ENCODE assay signal across 11 cellular contexts in genomic region chr15:68526269-68526668, GRCh38. TPM values are rescaled to one million over a fixed set of nuclear protein-coding genes. Genes with fewer than 3 reads are reported as not detected.
DNase-seq lines count a peak whose midpoint lies in the region; ATAC-seq and TF ChIP-seq lines count a peak whose summit lies in the region.
"Had no signal": no experiment of that assay in that cellular context is flagged by ENCODE, and none has a peak within 500 bp of the region (broad histone marks: within the 10 kb centered on the region; RNA-seq: fewer than 3 reads in every experiment).

No MANE protein-coding gene starts in this region.

- no peak overlapping the region for H3K27ac ChIP-seq in testis
- H3K27ac ChIP-seq: KMS-11 had no signal

- H3K36me3 Mint-ChIP-seq in activated T-cell treated with anti-CD3 and anti-CD28 coated beads, Interleukin-2, amount 50 U/mL, for 72 hours (ENCODE audit: insufficient read depth in 2 of 2), result peaks cover 0 to 4% of the 10 kb centered on the region in 2 donors

- no peak overlapping the region for H3K4me3 ChIP-seq in testis

- intact Hi-C loops in testis (cut with DNase I; ENCODE audit: low total_unique reads), result no loop called here

- H3K4me1 ChIP-seq in testis, result no peaks in the 10 kb centered on the region

- no peaks in the 10 kb centered on the region for H3K36me3 ChIP-seq in testis (ENCODE audit: low read depth, missing control alignments)

- peak; percentile 71 to 77 for ATAC-seq in activated T-cell treated with anti-CD3 and anti-CD28 coated beads, Interleukin-2, amount 50 U/mL, for 72 hours (replicated peaks in 1 of 2)
- peak; percentile 69 for ATAC-seq in HG03103 (IDR thresholded peaks at IDR 0.05; ENCODE audit: low read depth, unreplicated experiment)

- H3K4me1 Mint-ChIP-seq in activated T-cell treated with anti-CD3 and anti-CD28 coated beads, Interleukin-2, amount 50 U/mL, for 72 hours (ENCODE audit: low read depth), result peaks cover 26% of the 10 kb centered on the region

- H3K4me3 Mint-ChIP-seq in activated T-cell treated with anti-CD3 and anti-CD28 coated beads, Interleukin-2, amount 50 U/mL, for 72 hours, result no peak overlapping the region
- H3K4me3 Mint-ChIP-seq: natural killer cell treated with Interleukin-12 subunit alpha and Interleukin-12 subunit beta and Interleukin-15 and Interleukin-18, amount 100 ng/mL, for 72 hours had no signal

- peaks cover 44% of the 10 kb centered on the region for H3K27me3 Mint-ChIP-seq in activated T-cell treated with anti-CD3 and anti-CD28 coated beads, Interleukin-2, amount 50 U/mL, for 72 hours (ENCODE audit: low read depth)

- H3K9me3 Mint-ChIP-seq in activated T-cell treated with anti-CD3 and anti-CD28 coated beads, Interleukin-2, amount 50 U/mL, for 72 hours, result peaks cover 4 to 7% of the 10 kb centered on the region in 2 donors
- H3K9me3 Mint-ChIP-seq: natural killer cell treated with Interleukin-12 subunit alpha and Interleukin-12 subunit beta and Interleukin-15 and Interleukin-18, amount 100 ng/mL, for 72 hours had no signal

- H3K9me3 ChIP-seq in testis, result no peaks in the 10 kb centered on the region

- TF ChIP-seq CTCF in testis (IDR thresholded peaks at IDR 0.05), result no peak

- TF ChIP-seq POLR2A in testis (IDR thresholded peaks at IDR 0.05), result no peak

- no peak for DNase-seq in activated T-cell treated with anti-CD3 and anti-CD28 coated beads, Interleukin-2, amount 50 U/mL, for 72 hours
- DNase-seq in activated T-cell treated with anti-CD3 and anti-CD28 coated beads for 4 hours, result no peak
- peak; percentile 64 for DNase-seq in amniotic epithelial cell (ENCODE audit: low read depth)
- peak; percentile 70 for DNase-seq in stromal cell of bone marrow (ENCODE audit: low read depth)
- DNase-seq in testis, result no peak
- DNase-seq in cerebellum (ENCODE audit: low spot score), result no peak
- no peak for DNase-seq in activated CD4-positive, alpha-beta T cell treated with anti-CD3 and anti-CD28 coated beads, Interleukin-2, amount 50 U/mL, for 1 hour
- DNase-seq: NCI-H69 had no signal

- no peak overlapping the region for H3K27ac Mint-ChIP-seq in activated T-cell treated with anti-CD3 and anti-CD28 coated beads, Interleukin-2, amount 50 U/mL, for 72 hours
- H3K27ac Mint-ChIP-seq: natural killer cell treated with Interleukin-12 subunit alpha and Interleukin-12 subunit beta and Interleukin-15 and Interleukin-18, amount 100 ng/mL, for 72 hours had no signal

- H3K27me3 ChIP-seq in testis, result no peaks in the 10 kb centered on the region

RNA-seq across cellular contexts. Expression of gene CORO2B, which starts 52.5 kb away (rescaled TPM):
- under 1 TPM in 1 of 2 donors, not detected in 1; 0.07 TPM for total RNA-seq in activated T-cell treated with anti-CD3 and anti-CD28 coated beads, Interleukin-2, amount 50 U/mL, for 72 hours
- total RNA-seq in testis, result 1 to 10 TPM; 1.4 to 2.2 TPM
- 4.3 TPM for polyA plus RNA-seq in testis (ENCODE audit: insufficient read depth, low read depth, low replicate concordance)
- 30.2 TPM for total RNA-seq in cerebellum
- total RNA-seq: natural killer cell treated with Interleukin-12 subunit alpha and Interleukin-12 subunit beta and Interleukin-15 and Interleukin-18, amount 100 ng/mL, for 72 hours had no signal

Comparison
In these comparisons a context has a peak if more than half of its experiments do, and no peak if none do; other contexts are left out.
1. DNase-seq: peak in amniotic epithelial cell (single experiment) and stromal cell of bone marrow (single experiment); none in activated T-cell treated with anti-CD3 and anti-CD28 coated beads, Interleukin-2, amount 50 U/mL, for 72 hours (0 of 2), activated T-cell treated with anti-CD3 and anti-CD28 coated beads for 4 hours (single experiment), testis (single experiment), cerebellum (single experiment) and activated CD4-positive, alpha-beta T cell treated with anti-CD3 and anti-CD28 coated beads, Interleukin-2, amount 50 U/mL, for 1 hour (single experiment).